15 cellular contexts compared by ENCODE assay signal in the genomic region with DNA sequence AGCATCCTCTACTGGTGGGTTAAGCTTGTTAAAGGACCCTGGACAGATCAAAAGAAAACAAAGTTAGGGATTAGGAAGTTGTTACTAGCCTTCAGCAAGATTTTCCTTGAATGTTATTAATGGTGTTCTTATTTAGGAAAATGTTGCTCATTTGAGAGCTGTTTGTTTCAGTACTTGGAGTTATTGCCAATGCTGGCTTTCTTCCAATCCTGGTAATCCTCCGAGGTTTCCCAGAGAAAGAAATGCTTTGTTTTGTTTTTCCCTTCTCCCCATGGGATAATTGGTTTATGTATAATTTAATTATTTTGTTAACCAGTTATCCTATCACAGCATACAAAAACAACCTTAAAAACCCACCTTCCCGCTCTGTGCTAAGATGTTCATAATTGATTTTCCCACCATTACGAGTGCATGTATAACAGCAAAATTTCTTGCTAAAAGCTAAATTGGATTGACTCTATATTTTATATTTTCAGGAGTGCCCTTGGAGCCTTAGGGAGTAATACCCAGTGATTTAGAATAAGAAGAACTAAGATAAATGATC.
DNase-seq lines count a peak whose midpoint lies in the region; ATAC-seq and TF ChIP-seq lines count a peak whose summit lies in the region.
"Had no signal": no experiment of that assay in that cellular context is flagged by ENCODE, and none has a peak within 500 bp of the region (broad histone marks: within the 10 kb centered on the region; RNA-seq: fewer than 3 reads in every experiment).

No MANE protein-coding gene starts in this region.

- CTCF ChIA-PET in HEK293 (lab: Yijun Ruan, JAX) (interaction anchor here (0.5 kb wide), 1 partner anchor 31 kb away, joined by 6 read pairs; no protein-coding TSS in a partner anchor), SK-N-SH (lab: Yijun Ruan, JAX) (interaction anchor here (0.6 to 4.9 kb wide), 4 partner anchors 28 to 215 kb away, joined by 4 to 30 read pairs (median 20); no protein-coding TSS in a partner anchor)

- DNase-seq in SK-N-SH, result no peak
- peak; percentile 19 for DNase-seq in fibroblast of pulmonary artery (ENCODE audit: low read depth)
- DNase-seq in pons (ENCODE audit: low spot score), result peak; percentile 89
- DNase-seq in gastrocnemius medialis, result no peak
- DNase-seq in NCI-H774 (lab: John Stamatoyannopoulos, UW), result no peak
- no peak for DNase-seq in NCI-H2227 treated with DMSO at 0.1 percent for 48 hours (lab: John Stamatoyannopoulos, UW)
- DNase-seq: activated naive CD4-positive, alpha-beta T cell treated with anti-CD3 and anti-CD28 coated beads for 36 hours; activated T-cell treated with anti-CD3 and anti-CD28 coated beads, Interleukin-2, amount 50 U/mL, for 1 hour; NCI-H1930; NCI-H526; PC-3 had no signal

- H3K9me3 ChIP-seq in HEK293 (ENCODE audit: control insufficient read depth, insufficient read depth, low read depth, low read length) (no peaks in the 10 kb centered on the region), SK-N-SH (no peaks in the 10 kb centered on the region), gastrocnemius medialis (no peaks in the 10 kb centered on the region)
- H3K9me3 ChIP-seq: ovary, thoracic aorta had no signal

- TF ChIP-seq POLR2A in gastrocnemius medialis (IDR thresholded peaks at IDR 0.05), result no peak

- H3K9ac ChIP-seq in SK-N-SH, result no peak overlapping the region

- H3K4me2 ChIP-seq in SK-N-SH, result no peak overlapping the region

- in situ Hi-C loops in gastrocnemius medialis (cut with MboI; ENCODE audit: low sequenced_read_pairs in 4 of 4), result no loop called here

- TF ChIP-seq RAD21 in SK-N-SH (IDR thresholded peaks at IDR 0.05; ENCODE audit: low read length), result peak; percentile 20

- POLR2A ChIA-PET in HEK293 (lab: Yijun Ruan, JAX), result no interaction called here
- POLR2A ChIA-PET in SK-N-SH (lab: Yijun Ruan, JAX), result interaction anchor here (0.6 to 2.2 kb wide), 2 partner anchors 83 to 213 kb away, joined by 3 to 5 read pairs; no protein-coding TSS in a partner anchor

- no peaks in the 10 kb centered on the region for H4K20me1 ChIP-seq in SK-N-SH (ENCODE audit: insufficient read depth)

- H3K27ac ChIP-seq in HEK293 (ENCODE audit: extremely low read depth, low read depth, low read length) (no peak overlapping the region), SK-N-SH (ENCODE audit: low read depth in 2 of 2, low read length in 1 of 2) (peak overlapping the region in 1 of 2 experiments; percentile 100; a peak in 2 of 4 replicates), gastrocnemius medialis (no peak overlapping the region)
- H3K27ac ChIP-seq: coronary artery, ovary, thoracic aorta had no signal

- WGBS in SK-N-SH (ENCODE audit: low lambda C conversion rate), result 60% methylated on average over 3 of the region's 3 CpGs

- ATAC-seq in gastrocnemius medialis, result no peak
- ATAC-seq: PC-3 had no signal

- H3K4me1 ChIP-seq in HEK293 (ENCODE audit: control insufficient read depth, insufficient read depth, low read length) (peaks cover 14% of the 10 kb centered on the region; the same call in 1 of the 2 replicates), SK-N-SH (ENCODE audit: control insufficient read depth in 1 of 2, insufficient read depth in 2 of 2, low read depth in 1 of 2, low read length in 1 of 2) (peaks cover 0 to 33% of the 10 kb centered on the region in 2 experiments; a peak in 2 of 4 replicates), gastrocnemius medialis (no peaks in the 10 kb centered on the region)

- H3K79me2 ChIP-seq in SK-N-SH (ENCODE audit: insufficient read depth), result no peaks in the 10 kb centered on the region

- peak in 1 of 2 experiments; percentile 56; a peak in 1 of 4 replicates for TF ChIP-seq EP300 in SK-N-SH (IDR thresholded peaks at IDR 0.05; ENCODE audit: borderline replicate concordance in 1 of 2, low read depth in 1 of 2, low read length in 1 of 2)

- H2AFZ ChIP-seq in SK-N-SH (ENCODE audit: low read depth), result no peak overlapping the region

- H3K36me3 ChIP-seq in HEK293 (ENCODE audit: control insufficient read depth in 2 of 2, insufficient read depth in 1 of 2, low read length in 2 of 2), result no peaks in the 10 kb centered on the region
- peaks cover 0 to 4% of the 10 kb centered on the region in 2 experiments for H3K36me3 ChIP-seq in SK-N-SH (replicated peaks in 1 of 2; ENCODE audit: control insufficient read depth in 1 of 2, insufficient read depth in 2 of 2, low read length in 1 of 2)
- no peaks in the 10 kb centered on the region for H3K36me3 ChIP-seq in gastrocnemius medialis
- H3K36me3 ChIP-seq: ovary, thoracic aorta had no signal

- H3K27me3 ChIP-seq in SK-N-SH (ENCODE audit: insufficient read depth) (no peaks in the 10 kb centered on the region), gastrocnemius medialis (no peaks in the 10 kb centered on the region)
- H3K27me3 ChIP-seq: ovary had no signal

- intact Hi-C loops in gastrocnemius medialis (cut with DNase I; ENCODE audit: low total_unique reads), result no loop called here

- TF ChIP-seq CTCF in HEK293 (tag by site-specific recombination; IDR thresholded peaks at IDR 0.05) (no peak), SK-N-SH (IDR thresholded peaks at IDR 0.05) (no peak), fibroblast of pulmonary artery (IDR thresholded peaks at IDR 0.05; ENCODE audit: low read length, missing control alignments) (no peak), gastrocnemius medialis (IDR thresholded peaks at IDR 0.05 in 4 of 5, conservative IDR thresholded peaks at IDR 0.05 in 1 of 5) (no peak)

- H3F3A ChIP-seq in SK-N-SH (replicated peaks; ENCODE audit: insufficient read depth), result peaks cover 3% of the 10 kb centered on the region

- H3K4me3 ChIP-seq in HEK293 (ENCODE audit: low read depth, low read length) (no peak overlapping the region), SK-N-SH (ENCODE audit: low read depth in 2 of 2, low read length in 1 of 2) (no peak overlapping the region), fibroblast of pulmonary artery (replicated peaks; ENCODE audit: low read depth, low read length) (no peak overlapping the region), gastrocnemius medialis (no peak overlapping the region)
- H3K4me3 ChIP-seq: coronary artery, ovary, thoracic aorta had no signal

- H3K9me2 ChIP-seq in SK-N-SH, result no peaks in the 10 kb centered on the region

TF ChIP-seq in HEK293, 187 proteins besides CTCF, POLR2A, EP300 and RAD21 (continues in another document):
- TF ChIP-seq, protein P1, sequence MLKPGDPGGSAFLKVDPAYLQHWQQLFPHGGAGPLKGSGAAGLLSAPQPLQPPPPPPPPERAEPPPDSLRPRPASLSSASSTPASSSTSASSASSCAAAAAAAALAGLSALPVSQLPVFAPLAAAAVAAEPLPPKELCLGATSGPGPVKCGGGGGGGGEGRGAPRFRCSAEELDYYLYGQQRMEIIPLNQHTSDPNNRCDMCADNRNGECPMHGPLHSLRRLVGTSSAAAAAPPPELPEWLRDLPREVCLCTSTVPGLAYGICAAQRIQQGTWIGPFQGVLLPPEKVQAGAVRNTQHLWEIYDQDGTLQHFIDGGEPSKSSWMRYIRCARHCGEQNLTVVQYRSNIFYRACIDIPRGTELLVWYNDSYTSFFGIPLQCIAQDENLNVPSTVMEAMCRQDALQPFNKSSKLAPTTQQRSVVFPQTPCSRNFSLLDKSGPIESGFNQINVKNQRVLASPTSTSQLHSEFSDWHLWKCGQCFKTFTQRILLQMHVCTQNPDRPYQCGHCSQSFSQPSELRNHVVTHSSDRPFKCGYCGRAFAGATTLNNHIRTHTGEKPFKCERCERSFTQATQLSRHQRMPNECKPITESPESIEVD (tag by site-specific recombination; IDR thresholded peaks at IDR 0.05), result peak; percentile 22; the same call in 1 of the 2 replicates
- TF ChIP-seq ZNF521 (tag by site-specific recombination; IDR thresholded peaks at IDR 0.05), result no peak
- TF ChIP-seq ZNF404 (tag by site-specific recombination; IDR thresholded peaks at IDR 0.05), result no peak
- no peak for TF ChIP-seq ZNF157 (tag by site-specific recombination; IDR thresholded peaks at IDR 0.05)
- no peak for TF ChIP-seq ZNF660 (tag by site-specific recombination; IDR thresholded peaks at IDR 0.05)

TF ChIP-seq in SK-N-SH, 30 proteins besides CTCF, POLR2A, EP300 and RAD21:
- TF ChIP-seq FOXJ3 (CRISPR knock-in tag; IDR thresholded peaks at IDR 0.05) (no peak), POLR2AphosphoS5 (IDR thresholded peaks at IDR 0.05; ENCODE audit: low read depth, low read length) (no peak), NRF1 (IDR thresholded peaks at IDR 0.05; ENCODE audit: low read depth, low read length) (no peak), CHD2 (IDR thresholded peaks at IDR 0.05; ENCODE audit: low read length, partially characterized antibody) (no peak)

Comparison
In these comparisons a context has a peak if more than half of its experiments do, and no peak if none do; other contexts are left out.
1. DNase-seq: peak in fibroblast of pulmonary artery (single experiment) and pons (single experiment); none in SK-N-SH (single experiment), gastrocnemius medialis (0 of 2), NCI-H774 (single experiment) and NCI-H2227 treated with DMSO at 0.1 percent for 48 hours (single experiment).
2. Of the 4 proteins assayed by ChIP-seq in both HEK293 and SK-N-SH: peak only in HEK293: REST; only in SK-N-SH: none; in both: none; in neither: 3.